Comparison of ENCODE assay signal across 15 cellular contexts in genomic region chr6:13947611-13948178, GRCh38. TPM values are rescaled to one million over a fixed set of nuclear protein-coding genes. Genes with fewer than 3 reads are reported as not detected.
DNase-seq lines count a peak whose midpoint lies in the region; TF ChIP-seq lines count a peak whose summit lies in the region.
"Had no signal": no experiment of that assay in that cellular context is flagged by ENCODE, and none has a peak within 500 bp of the region (broad histone marks: within the 10 kb centered on the region; RNA-seq: fewer than 3 reads in every experiment).

No MANE protein-coding gene starts in this region.

- CTCF ChIA-PET in HEK293 (lab: Yijun Ruan, JAX): interaction anchor here (0.6 kb wide), 1 partner anchor 104 kb away, joined by 3 read pairs; no protein-coding TSS in a partner anchor

- POLR2A ChIA-PET in HEK293 (lab: Yijun Ruan, JAX): no interaction called here

- H3K4me3 ChIP-seq in HEK293 (ENCODE audit: low read depth, low read length): no peak overlapping the region
- H3K4me3 ChIP-seq: GM23248 had no signal

- no peak for TF ChIP-seq CTCF in HEK293 (tag by site-specific recombination; IDR thresholded peaks at IDR 0.05)

- DNase-seq in amniotic epithelial cell (ENCODE audit: low read depth) (peak; percentile 1), renal cortical epithelial cell (ENCODE audit: low read depth) (peak; percentile 10), LoVo (ENCODE audit: low spot score) (no peak), NCI-H187 treated with DMSO at 0.1 percent for 48 hours (lab: John Stamatoyannopoulos, UW) (no peak), NCI-H345 (lab: John Stamatoyannopoulos, UW) (no peak)
- DNase-seq: C1 segment of cervical spinal cord; Calu3; CD4-positive, alpha-beta memory T cell; COR-L47; DMS53; DMS79 treated with DMSO at 0.1 percent for 48 hours; GF-D8; H9 had no signal

- no peak overlapping the region for H3K27ac ChIP-seq in HEK293 (ENCODE audit: extremely low read depth, low read depth, low read length)
- H3K27ac ChIP-seq: GM23248 had no signal

- H3K4me1 ChIP-seq in HEK293 (ENCODE audit: control insufficient read depth, insufficient read depth, low read length): no peaks in the 10 kb centered on the region

- H3K36me3 ChIP-seq in HEK293 (ENCODE audit: control insufficient read depth in 2 of 2, insufficient read depth in 1 of 2, low read length in 2 of 2): no peaks in the 10 kb centered on the region

- no peaks in the 10 kb centered on the region for H3K9me3 ChIP-seq in HEK293 (ENCODE audit: control insufficient read depth, insufficient read depth, low read depth, low read length)

TF ChIP-seq in HEK293, 187 proteins besides CTCF, POLR2A, EP300 and RAD21:
- TF ChIP-seq SETDB1 (IDR thresholded peaks at IDR 0.05; ENCODE audit: insufficient read length, low read length) (peak; percentile 87), REST (tag by site-specific recombination; IDR thresholded peaks at IDR 0.05) (no peak)

RNA-seq across cellular contexts. Expression of gene RNF182, which starts 22.9 kb away (rescaled TPM):
- total RNA-seq in renal cortical epithelial cell: 10.8 and 17.7 TPM in 2 replicates
- total RNA-seq: CD4-positive, alpha-beta memory T cell had no signal

Comparison
In these comparisons a context has a peak if more than half of its experiments do, and no peak if none do; other contexts are left out.
1. DNase-seq: peak in amniotic epithelial cell (single experiment) and renal cortical epithelial cell (single experiment); none in LoVo (single experiment), NCI-H187 treated with DMSO at 0.1 percent for 48 hours (single experiment) and NCI-H345 (single experiment).